Comparison of ENCODE assay signal across 21 cellular contexts in the genomic region with DNA sequence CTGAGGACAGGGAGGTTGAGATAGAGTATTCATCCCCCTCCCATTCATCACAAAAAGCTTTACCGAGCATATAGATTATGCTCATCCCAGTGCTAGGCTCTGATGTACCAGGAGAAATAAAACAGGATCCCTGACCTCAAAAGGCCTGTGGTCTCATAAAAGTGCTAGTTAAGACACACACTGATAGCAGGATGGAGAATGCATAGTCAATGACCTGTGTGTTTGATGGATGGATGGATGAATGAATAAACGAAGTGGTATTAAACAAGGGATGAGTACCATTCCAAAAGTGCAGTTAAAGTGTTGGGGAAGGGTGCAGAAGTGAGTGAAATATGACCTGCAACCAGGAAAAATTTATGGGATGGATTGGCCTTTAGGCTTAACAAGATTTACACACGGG.
"Had no signal": no experiment of that assay in that cellular context is flagged by ENCODE, and none has a peak within 500 bp of the region (broad histone marks: within the 10 kb centered on the region; RNA-seq: fewer than 3 reads in every experiment).

No MANE protein-coding gene starts in this region.

- H2AFZ ChIP-seq: hepatocyte had no signal

- H3K79me2 ChIP-seq: hepatocyte had no signal

- H3K4me1 ChIP-seq: colonic mucosa, gastrocnemius medialis, left lung, lower lobe of right lung had no signal

- ATAC-seq: effector memory CD8-positive, alpha-beta T cell; gastrocnemius medialis; left cardiac atrium; left ventricle myocardium superior; lower lobe of right lung; mucosa of descending colon had no signal

- H3K4me3 ChIP-seq: colonic mucosa, esophagus muscularis mucosa, gastrocnemius medialis, hepatocyte, left lung, lower lobe of right lung, mucosa of descending colon had no signal

- H3K9me3 ChIP-seq: colonic mucosa, esophagus muscularis mucosa, gastrocnemius medialis, left lung, lower lobe of right lung, mucosa of descending colon had no signal

- H3K27ac ChIP-seq: colonic mucosa, esophagus muscularis mucosa, gastrocnemius medialis, hepatocyte, left lung, lower lobe of right lung had no signal

- FAIRE-seq: endothelial cell of umbilical vein, keratinocyte had no signal

- H3K4me2 ChIP-seq: hepatocyte had no signal

- H3K27me3 ChIP-seq: colonic mucosa, gastrocnemius medialis, hepatocyte had no signal

- H3K36me3 ChIP-seq: colonic mucosa, esophagus muscularis mucosa, gastrocnemius medialis, left lung, lower lobe of right lung had no signal

- DNase-seq: colonic mucosa; cortex of kidney; effector CD8-positive, alpha-beta T cell; effector memory CD8-positive, alpha-beta T cell; foreskin fibroblast; foreskin melanocyte; gastrocnemius medialis; glutamatergic neuron; head of caudate nucleus; hypothalamus; immature natural killer cell; left cardiac atrium; left lung; left ventricle myocardium superior; lower lobe of right lung; mucosa of descending colon; naive B cell had no signal
